In the genomic region with DNA sequence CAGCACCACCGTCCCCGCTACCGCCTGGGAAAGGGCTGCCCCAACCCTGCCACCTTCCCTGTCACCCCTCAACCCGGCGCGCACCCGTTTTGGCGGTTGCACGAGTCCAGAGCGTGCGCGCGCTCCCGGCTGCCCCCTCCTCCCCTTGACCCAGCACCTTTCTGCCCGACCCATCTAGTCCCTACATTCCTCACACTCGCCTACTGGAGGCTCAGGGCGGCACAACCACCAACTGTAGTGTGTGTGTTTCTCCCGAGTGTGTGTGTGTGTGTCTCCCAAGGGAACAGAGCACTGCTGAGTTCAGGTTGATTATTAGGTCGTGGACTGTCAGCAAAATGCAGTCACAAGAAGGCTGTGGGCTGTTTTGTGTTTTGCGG, we compare ENCODE assay signal across 9 cellular contexts. TPM values are rescaled to one million over a fixed set of nuclear protein-coding genes. Genes with fewer than 3 reads are reported as not detected.
DNase-seq lines count a peak whose midpoint lies in the region; ATAC-seq, FAIRE-seq and TF ChIP-seq lines count a peak whose summit lies in the region.
"Not testable (repeated sequence)": the region's sequence is repeated elsewhere in the genome, so short reads cannot be mapped to it uniquely, and the experiment has no call there.
"Had no signal": no experiment of that assay in that cellular context is flagged by ENCODE, and none has a peak within 500 bp of the region (broad histone marks: within the 10 kb centered on the region; RNA-seq: fewer than 3 reads in every experiment).

No MANE protein-coding gene starts in this region.

- H3K4me1 Mint-ChIP-seq in CD4-positive, alpha-beta memory T cell; activated B cell treated with CpG ODN at 0.5 μM for 24 hours: not testable (repeated sequence)
- peaks cover 12% of the 10 kb centered on the region for H3K4me1 Mint-ChIP-seq in HFFc6 (ENCODE audit: low read depth)

- not testable (repeated sequence) for H3K27me3 ChIP-seq in CD4-positive, alpha-beta memory T cell (ENCODE audit: insufficient read depth, low read length); GM12878 (replicated peaks in 1 of 2; ENCODE audit: control insufficient read depth in 2 of 2, insufficient read depth in 2 of 2, low read length in 1 of 2); right cardiac atrium (ENCODE audit: control insufficient read depth, insufficient read depth)

- peak overlapping the region in 1 of 7 donors; percentile 58 for H3K27ac Mint-ChIP-seq in CD4-positive, alpha-beta memory T cell
- H3K27ac Mint-ChIP-seq in HFFc6, activated B cell treated with CpG ODN at 0.5 μM for 24 hours: not testable (repeated sequence)

- not testable (repeated sequence) for H3K4me2 ChIP-seq in GM12878 (ENCODE audit: control insufficient read depth, insufficient read depth)

- H3K4me1 ChIP-seq in CD4-positive, alpha-beta memory T cell (ENCODE audit: insufficient read depth, low read length); GM12878 (ENCODE audit: control insufficient read depth, insufficient read depth, low read length); right cardiac atrium (ENCODE audit: control insufficient read depth, insufficient read depth, low read length): not testable (repeated sequence)

- CTCF ChIA-PET in CD4-positive, alpha-beta memory T cell (lab: Charles Lee; ENCODE audit: partially characterized antibody); activated B cell treated with CpG ODN at 0.5 μM for 24 hours (lab: Charles Lee); GM12878 (lab: Yijun Ruan, JAX): not testable (repeated sequence)

- not testable (repeated sequence) for DNase-seq in CD4-positive, alpha-beta memory T cell; HFFc6; activated B cell treated with CpG ODN at 0.5 μM for 24 hours; GM12878 (ENCODE audit: low read depth, low spot score); right cardiac atrium; sciatic nerve (ENCODE audit: low spot score)

- peak overlapping the region in 6 of 8 donors; percentile 67 to 84 (median 76) for H3K4me3 Mint-ChIP-seq in CD4-positive, alpha-beta memory T cell
- peak overlapping the region; percentile 64; the same call in 1 of the 2 replicates for H3K4me3 Mint-ChIP-seq in HFFc6
- H3K4me3 Mint-ChIP-seq in activated B cell treated with CpG ODN at 0.5 μM for 24 hours = peak overlapping the region; percentile 79

- in situ Hi-C loops in GM12878 (cut with MboI) = not testable (repeated sequence)

- not testable (repeated sequence) for H3K9me3 ChIP-seq in CD4-positive, alpha-beta memory T cell (ENCODE audit: control insufficient read depth in 1 of 2, low read length in 2 of 2); GM12878 (replicated peaks; ENCODE audit: control insufficient read depth, insufficient read depth, low read length); right cardiac atrium (ENCODE audit: control insufficient read depth, low read length)

- not testable (repeated sequence) for H3K9me3 Mint-ChIP-seq in CD4-positive, alpha-beta memory T cell; HFFc6; activated B cell treated with CpG ODN at 0.5 μM for 24 hours

- no CpG with 5 or more reads among the region's 20 CpGs for WGBS in GM12878 (ENCODE audit: insufficient coverage, insufficient replicate concordance, low lambda C conversion rate, missing lambda C conversion rate)
- no CpG with 5 or more reads among the region's 20 CpGs for WGBS in right cardiac atrium

- H3K36me3 ChIP-seq in CD4-positive, alpha-beta memory T cell (ENCODE audit: insufficient read depth, low read length); GM12878 (ENCODE audit: control insufficient read depth in 2 of 2, insufficient read depth in 2 of 2, low read length in 1 of 2): not testable (repeated sequence)

- not testable (repeated sequence) for H4K20me1 ChIP-seq in GM12878 (ENCODE audit: control insufficient read depth, insufficient read depth)

- H3K36me3 Mint-ChIP-seq in CD4-positive, alpha-beta memory T cell; HFFc6 (ENCODE audit: low read depth); activated B cell treated with CpG ODN at 0.5 μM for 24 hours (ENCODE audit: low read depth): not testable (repeated sequence)

- H3K27ac ChIP-seq in CD4-positive, alpha-beta memory T cell (ENCODE audit: low read depth, low read length); GM12878 (ENCODE audit: control insufficient read depth, insufficient read depth); right cardiac atrium (ENCODE audit: low read length): not testable (repeated sequence)

- TF ChIP-seq EP300 in GM12878 (IDR thresholded peaks at IDR 0.05; ENCODE audit: borderline replicate concordance in 1 of 2, control insufficient read depth in 1 of 2, low read depth in 2 of 2, low read length in 2 of 2) = not testable (repeated sequence)

- not testable (repeated sequence) for H3K9ac ChIP-seq in GM12878 (ENCODE audit: control insufficient read depth, insufficient read depth, low read length)

- TF ChIP-seq CTCF in HFFc6 (IDR thresholded peaks at IDR 0.05); activated B cell treated with CpG ODN at 0.5 μM for 24 hours (IDR thresholded peaks at IDR 0.05); GM12878 (IDR thresholded peaks at IDR 0.05 in 2 of 3, conservative IDR thresholded peaks at IDR 0.05 in 1 of 3; ENCODE audit: control insufficient read depth in 2 of 3, extremely low read depth in 1 of 3, insufficient read depth in 1 of 3, low read depth in 3 of 3, low read length in 3 of 3): not testable (repeated sequence)

- SMC1A ChIA-PET in GM12878 (lab: Charles Lee; ENCODE audit: uncharacterized antibody, unreplicated experiment) = not testable (repeated sequence)

- not testable (repeated sequence) for TF ChIP-seq RAD21 in GM12878 (IDR thresholded peaks at IDR 0.05; ENCODE audit: insufficient read depth, low read depth, low read length)

- H3K79me2 ChIP-seq in GM12878 (ENCODE audit: control insufficient read depth, insufficient read depth, low read length) = not testable (repeated sequence)

- intact Hi-C loops in CD4-positive, alpha-beta memory T cell (cut with micrococcal nuclease) = loop anchor here (1.0 kb wide), 1 partner anchor 22 kb away; a partner anchor contains a TSS
- intact Hi-C loops in activated B cell treated with CpG ODN at 0.5 μM for 24 hours (cut with micrococcal nuclease); GM12878 (cut with micrococcal nuclease; ENCODE audit: unreplicated experiment); right cardiac atrium (cut with DNase I); sciatic nerve (cut with DNase I): not testable (repeated sequence)

- TF ChIP-seq POLR2A in GM12878 (IDR thresholded peaks at IDR 0.05; ENCODE audit: low read depth, low read length) = not testable (repeated sequence)

- POLR2A ChIA-PET in CD4-positive, alpha-beta memory T cell (lab: Charles Lee; ENCODE audit: partially characterized antibody) = interaction anchor here (1.3 kb wide), 1 partner anchor 23 kb away, joined by 4 read pairs; a partner anchor contains a TSS
- POLR2A ChIA-PET in activated B cell treated with CpG ODN at 0.5 μM for 24 hours (lab: Charles Lee) (interaction anchor here (0.7 to 1.3 kb wide), 3 partner anchors 23 to 342 kb away, joined by 4 to 6 read pairs (median 6); no protein-coding TSS in a partner anchor), GM12878 (lab: Charles Lee) (interaction anchor here (1.0 kb wide), 1 partner anchor 23 kb away, joined by 4 read pairs; no protein-coding TSS in a partner anchor)

- not testable (repeated sequence) for H2AFZ ChIP-seq in GM12878 (ENCODE audit: control insufficient read depth, low read depth, low read length)

- ATAC-seq in GM19395 (IDR thresholded peaks at IDR 0.05; ENCODE audit: unreplicated experiment) = peak; percentile 53
- ATAC-seq in HG03175 (IDR thresholded peaks at IDR 0.05; ENCODE audit: unreplicated experiment) = peak; percentile 38
- peak; percentile 11 for ATAC-seq in activated B cell treated with CpG ODN at 0.5 μM for 24 hours (ENCODE audit: low read depth)
- peak; percentile 60 for ATAC-seq in GM12878
- ATAC-seq in right cardiac atrium = peak; percentile 34 to 48
- peak; percentile 43 for ATAC-seq in sciatic nerve

- not testable (repeated sequence) for H3K27me3 Mint-ChIP-seq in CD4-positive, alpha-beta memory T cell; HFFc6 (ENCODE audit: insufficient read depth); activated B cell treated with CpG ODN at 0.5 μM for 24 hours

- TSS peak; percentile 71 for BruUV-seq in GM12878 (replicated peaks; lab: Mats Ljungman, UMichigan)

- RAD21 ChIA-PET in GM12878 (lab: Charles Lee; ENCODE audit: unreplicated experiment) = interaction anchor here (1.0 kb wide), 1 partner anchor 23 kb away, joined by 3 read pairs; a partner anchor contains a TSS

- peak; percentile 27 for FAIRE-seq in GM12878 (lab: Jason Lieb, UNC)

- H3K4me3 ChIP-seq in CD4-positive, alpha-beta memory T cell (ENCODE audit: low read length in 2 of 2); GM12878; right cardiac atrium (ENCODE audit: low read length): not testable (repeated sequence)

RNA-seq across cellular contexts. Expression of a gene that starts 22.4 kb away (rescaled TPM):
- 10 to 100 TPM; 35.8 to 39.8 TPM for total RNA-seq in CD4-positive, alpha-beta memory T cell
- 10 to 100 TPM in 1 of 2 donors, 1 to 10 TPM in 1; 8.9 to 17.2 TPM for polyA plus RNA-seq in CD4-positive, alpha-beta memory T cell
- 1 to 10 TPM; 6.7 to 9.1 (median 7.8) TPM for total RNA-seq in HFFc6 (2021; fragmentation: NEBNext Ultra II Directional; extraction: Animal tissue kit (Norgen Biotek cat#: 25700))
- total RNA-seq in activated B cell treated with CpG ODN at 0.5 μM for 24 hours (12.0 and 13.0 TPM in 2 replicates), GM12878 (2014; rRNA removed) (6.9 and 10.4 TPM in 2 replicates), GM12878 (2014; rRNA removed; fragmentation: Illumina TruSeq; extraction: Trizol) (7.8 and 10.7 TPM in 2 replicates), GM12878 (2021) (4.1 and 5.1 TPM in 2 replicates), right cardiac atrium (10 to 100 TPM; 16.4 to 26.8 (median 24.2) TPM), sciatic nerve (28.1 TPM)
- 33.0 and 34.3 TPM in 2 replicates for total RNA-seq in GM12878 (2013; cell fraction: nucleolus; rRNA removed)
- polyA plus RNA-seq in GM12878 (2011; ENCODE audit: low read depth) = 3.6 TPM
- polyA plus RNA-seq in GM12878 (2011; rRNA removed) (5.8 and 7.8 TPM in 2 replicates), GM12878 (2014; fragmentation: Illumina TruSeq; extraction: Trizol) (6.1 and 10.2 TPM in 2 replicates), GM12878 (2014; fragmentation: Nextera tagmentation; extraction: Ambion mirVana) (1 to 10 TPM; 1.4 to 2.2 TPM), GM12878 (2014; rRNA removed) (4.4 and 4.8 TPM in 2 replicates), GM12878 (2016; fragmentation: Nextera tagmentation; extraction: Ambion mirVana) (1 to 10 TPM; 4.8 to 5.5 TPM), right cardiac atrium (10.0 TPM)
- polyA plus RNA-seq in GM12878 (2011; cell fraction: cytosol; rRNA removed) = 2.8 and 2.9 TPM in 2 replicates
- polyA plus RNA-seq in GM12878 (2011; cell fraction: nucleus; rRNA removed) = 8.2 and 9.3 TPM in 2 replicates
- polyA plus RNA-seq in GM12878 (2012) = 4.8 and 5.4 TPM in 2 replicates
- polyA minus RNA-seq in GM12878 (2011; rRNA and poly(A)+ RNA removed) = 5.3 and 7.8 TPM in 2 replicates
- 1.5 and 2.4 TPM in 2 replicates for polyA minus RNA-seq in GM12878 (2011; cell fraction: cytosol; rRNA and poly(A)+ RNA removed)
- polyA minus RNA-seq in GM12878 (2011; cell fraction: nucleus; rRNA and poly(A)+ RNA removed) = 9.6 and 15.1 TPM in 2 replicates

RNA-seq across cellular contexts. Expression of a gene that starts 56.6 kb away (rescaled TPM):
- not detected for total RNA-seq in CD4-positive, alpha-beta memory T cell
- not detected for polyA plus RNA-seq in CD4-positive, alpha-beta memory T cell
- not detected for total RNA-seq in HFFc6 (2021; fragmentation: NEBNext Ultra II Directional; extraction: Animal tissue kit (Norgen Biotek cat#: 25700))
- total RNA-seq in activated B cell treated with CpG ODN at 0.5 μM for 24 hours = not detected in 2 replicates
- not detected in 2 replicates for total RNA-seq in GM12878 (2013; cell fraction: nucleolus; rRNA removed)
- not detected in 2 replicates for total RNA-seq in GM12878 (2014; rRNA removed)
- total RNA-seq in GM12878 (2014; rRNA removed; fragmentation: Illumina TruSeq; extraction: Trizol) = not detected in 2 replicates
- not detected in 2 replicates for total RNA-seq in GM12878 (2021)
- polyA plus RNA-seq in GM12878 (2011; ENCODE audit: low read depth) = not detected
- not detected in 2 replicates for polyA plus RNA-seq in GM12878 (2011; rRNA removed)
- not detected in 2 replicates for polyA plus RNA-seq in GM12878 (2011; cell fraction: cytosol; rRNA removed)
- polyA plus RNA-seq in GM12878 (2011; cell fraction: nucleus; rRNA removed) = not detected in 2 replicates
- polyA plus RNA-seq in GM12878 (2012) = not detected in 2 replicates
- polyA plus RNA-seq in GM12878 (2014; fragmentation: Illumina TruSeq; extraction: Trizol) = not detected in 2 replicates
- polyA plus RNA-seq in GM12878 (2014; fragmentation: Nextera tagmentation; extraction: Ambion mirVana) = not detected
- polyA plus RNA-seq in GM12878 (2014; rRNA removed) = not detected in 2 replicates
- not detected for polyA plus RNA-seq in GM12878 (2016; fragmentation: Nextera tagmentation; extraction: Ambion mirVana)
- not detected in 2 replicates for polyA minus RNA-seq in GM12878 (2011; rRNA and poly(A)+ RNA removed)
- not detected in 2 replicates for polyA minus RNA-seq in GM12878 (2011; cell fraction: cytosol; rRNA and poly(A)+ RNA removed)
- not detected in 2 replicates for polyA minus RNA-seq in GM12878 (2011; cell fraction: nucleus; rRNA and poly(A)+ RNA removed)
- not detected for total RNA-seq in right cardiac atrium
- not detected for polyA plus RNA-seq in right cardiac atrium
- not detected for total RNA-seq in sciatic nerve
- total RNA-seq: PC-3 had no signal
